ENCODE assay signal across 8 cellular contexts in the genomic region with DNA sequence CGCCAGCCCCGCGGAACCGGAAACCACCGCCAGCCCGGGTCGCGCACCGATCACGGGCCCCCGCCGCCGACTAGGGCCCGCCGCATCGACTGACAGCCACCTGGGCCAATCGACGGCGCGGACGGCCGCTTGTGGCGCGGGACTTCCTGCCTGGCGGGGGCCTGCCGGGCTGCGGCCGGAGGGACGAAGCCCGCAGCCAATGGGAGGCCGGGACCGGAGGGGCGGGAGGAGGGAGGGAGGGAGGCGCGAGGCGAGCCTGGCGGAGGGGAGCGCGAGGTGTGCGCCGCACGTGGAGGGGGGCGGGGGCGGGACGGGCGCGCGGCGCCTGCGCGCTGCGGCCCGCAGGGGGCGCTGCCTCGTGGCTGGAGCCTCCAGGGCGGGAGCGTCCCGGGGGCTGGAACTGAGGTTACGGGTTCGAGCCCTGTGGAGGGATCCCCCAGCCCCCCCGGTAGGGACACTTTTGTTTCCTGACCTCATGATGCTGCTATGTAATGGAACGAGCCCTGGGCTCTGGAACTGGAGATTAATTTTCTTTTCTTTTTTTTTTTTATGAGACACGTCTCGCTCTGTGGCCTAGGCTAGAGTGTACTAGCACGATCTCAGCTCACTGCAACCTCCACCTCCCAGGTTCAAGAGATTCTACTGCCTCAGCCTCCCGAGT. TPM values are rescaled to one million over a fixed set of nuclear protein-coding genes. Genes with fewer than 3 reads are reported as not detected.
DNase-seq lines count a peak whose midpoint lies in the region; ATAC-seq, FAIRE-seq and TF ChIP-seq lines count a peak whose summit lies in the region.

A gene with protein sequence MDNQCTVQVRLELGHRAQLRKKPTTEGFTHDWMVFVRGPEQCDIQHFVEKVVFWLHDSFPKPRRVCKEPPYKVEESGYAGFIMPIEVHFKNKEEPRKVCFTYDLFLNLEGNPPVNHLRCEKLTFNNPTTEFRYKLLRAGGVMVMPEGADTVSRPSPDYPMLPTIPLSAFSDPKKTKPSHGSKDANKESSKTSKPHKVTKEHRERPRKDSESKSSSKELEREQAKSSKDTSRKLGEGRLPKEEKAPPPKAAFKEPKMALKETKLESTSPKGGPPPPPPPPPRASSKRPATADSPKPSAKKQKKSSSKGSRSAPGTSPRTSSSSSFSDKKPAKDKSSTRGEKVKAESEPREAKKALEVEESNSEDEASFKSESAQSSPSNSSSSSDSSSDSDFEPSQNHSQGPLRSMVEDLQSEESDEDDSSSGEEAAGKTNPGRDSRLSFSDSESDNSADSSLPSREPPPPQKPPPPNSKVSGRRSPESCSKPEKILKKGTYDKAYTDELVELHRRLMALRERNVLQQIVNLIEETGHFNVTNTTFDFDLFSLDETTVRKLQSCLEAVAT (minus strand): TSS at position 45 of the 661 bp plus-strand sequence. CDS start 191 bp downstream, outside the sequence.

- BruUV-seq in Calu3 (replicated peaks; lab: Mats Ljungman, UMichigan) (no TSS peak), endothelial cell of umbilical vein (replicated peaks; lab: Mats Ljungman, UMichigan) (no TSS peak)

- FAIRE-seq in endothelial cell of umbilical vein (lab: Jason Lieb, UNC): peak; percentile 89

- peak; percentile 83 for ATAC-seq in GM21390 (IDR thresholded peaks at IDR 0.05; ENCODE audit: unreplicated experiment)

- peaks cover 12% of the 10 kb centered on the region for H3K36me3 ChIP-seq in OCI-LY3 (replicated peaks; ENCODE audit: low read depth, low read length)
- H3K36me3 ChIP-seq in endothelial cell of umbilical vein (ENCODE audit: control insufficient read depth in 2 of 2, extremely low read depth in 1 of 2, insufficient read depth in 2 of 2, low read length in 2 of 2): no peaks in the 10 kb centered on the region

- peak within 1 kb of the TSS; percentile 20 for H3K27ac Mint-ChIP-seq in Calu3 (ENCODE audit: unreplicated experiment)

- H3K4me1 Mint-ChIP-seq in Calu3 (ENCODE audit: low read depth, unreplicated experiment): peaks cover 12% of the 10 kb centered on the region

- peaks cover 13% of the 10 kb centered on the region for H3K36me3 Mint-ChIP-seq in Calu3 (ENCODE audit: insufficient read depth, unreplicated experiment)

- peak within 1 kb of the TSS; percentile 74 for H3K4me3 Mint-ChIP-seq in Calu3 (ENCODE audit: low read depth, unreplicated experiment)

- H3K9ac ChIP-seq in OCI-LY3 (ENCODE audit: low read length) (peak within 1 kb of the TSS; percentile 92), endothelial cell of umbilical vein (replicated peaks; ENCODE audit: extremely low read depth, insufficient read depth, low read length) (peak within 1 kb of the TSS; percentile 91)

- H3K79me2 ChIP-seq in OCI-LY3 (ENCODE audit: low read length) (peaks cover 44% of the 10 kb centered on the region), endothelial cell of umbilical vein (ENCODE audit: control insufficient read depth, insufficient read depth, low read length) (peaks cover 42% of the 10 kb centered on the region)

- H3K9me3 ChIP-seq in OCI-LY3 (ENCODE audit: insufficient read depth, low read length) (peaks cover 3% of the 10 kb centered on the region; the same call in 1 of the 2 replicates), endothelial cell of umbilical vein (replicated peaks; ENCODE audit: control insufficient read depth, insufficient read depth, low read length) (no peaks in the 10 kb centered on the region)

- H3K27me3 ChIP-seq in OCI-LY3 (ENCODE audit: low read depth, low read length) (no peaks in the 10 kb centered on the region), endothelial cell of umbilical vein (ENCODE audit: control insufficient read depth in 2 of 2, insufficient read depth in 2 of 2, low read length in 2 of 2) (no peaks in the 10 kb centered on the region)

- H4K20me1 ChIP-seq in OCI-LY3 (ENCODE audit: insufficient read depth, low read length): peaks cover 37% of the 10 kb centered on the region
- no peaks in the 10 kb centered on the region for H4K20me1 ChIP-seq in endothelial cell of umbilical vein (replicated peaks; ENCODE audit: control insufficient read depth, extremely low read depth, insufficient read depth, low read length)

- TF ChIP-seq POLR2A in endothelial cell of umbilical vein (IDR thresholded peaks at IDR 0.05; ENCODE audit: low read depth, low read length): no peak

- H3K4me2 ChIP-seq in OCI-LY3 (ENCODE audit: low read length): peak within 1 kb of the TSS; percentile 87
- peak within 1 kb of the TSS; percentile 71 for H3K4me2 ChIP-seq in endothelial cell of umbilical vein (ENCODE audit: insufficient read depth, low read length)

- TF ChIP-seq CTCF in Calu3 (IDR thresholded peaks at IDR 0.05; ENCODE audit: unreplicated experiment): peak; percentile 55
- peak; percentile 54 for TF ChIP-seq CTCF in OCI-LY3 (IDR thresholded peaks at IDR 0.05; ENCODE audit: low read depth, low read length)
- TF ChIP-seq CTCF in endothelial cell of umbilical vein (IDR thresholded peaks at IDR 0.05; ENCODE audit: extremely low read depth in 1 of 2, insufficient read depth in 1 of 2, low read depth in 1 of 2, low read length in 2 of 2): peak; percentile 37 to 71

- no peaks in the 10 kb centered on the region for H3K9me3 Mint-ChIP-seq in Calu3 (ENCODE audit: low read depth, unreplicated experiment)

- no peaks in the 10 kb centered on the region for H3K27me3 Mint-ChIP-seq in Calu3 (ENCODE audit: unreplicated experiment)

- H3K9me1 ChIP-seq in endothelial cell of umbilical vein (replicated peaks; ENCODE audit: control insufficient read depth, extremely low read depth, insufficient read depth, low read length): no peaks in the 10 kb centered on the region

- DNase-seq in Calu3 (peak; percentile 95), HuH-7 (ENCODE audit: low spot score) (peak; percentile 98), endothelial cell of umbilical vein (ENCODE audit: low read depth, low spot score) (peak; percentile 96), middle frontal gyrus (ENCODE audit: extremely low spot score, low spot score) (peak; percentile 94)
- peak; percentile 98 for DNase-seq in activated CD8-positive, alpha-beta memory T cell treated with anti-CD3 and anti-CD28 coated beads, Interleukin-2, amount 50 U/mL, for 48 hours
- peak; percentile 90 to 93 for DNase-seq in stimulated activated CD8-positive, alpha-beta memory T cell treated with anti-CD3 and anti-CD28 coated beads, Interleukin-2, amount 100 ng/mL, for 1 hour (ENCODE audit: low read depth in 2 of 2)

- H3K27ac ChIP-seq in OCI-LY3 (ENCODE audit: low read length) (peak within 1 kb of the TSS; percentile 26), endothelial cell of umbilical vein (ENCODE audit: insufficient read depth, low read depth, low read length) (peak within 1 kb of the TSS; percentile 73)

- intact Hi-C loops in Calu3 (cut with micrococcal nuclease; ENCODE audit: unreplicated experiment): no loop called here
- intact Hi-C loops in endothelial cell of umbilical vein (cut with micrococcal nuclease): loop anchor here (1.0 kb wide), 3 partner anchors 19 to 62 kb away; no protein-coding TSS in a partner anchor

- CTCF ChIA-PET in Calu3 (lab: Charles Lee): no interaction called here
- CTCF ChIA-PET in endothelial cell of umbilical vein (lab: Charles Lee): interaction anchor here (0.7 to 1.4 kb wide), 2 partner anchors 8 to 61 kb away, joined by 3 to 4 read pairs; no protein-coding TSS in a partner anchor

- H3K4me3 ChIP-seq in OCI-LY3 (ENCODE audit: low read length) (peak within 1 kb of the TSS; percentile 84), endothelial cell of umbilical vein (replicated peaks in 1 of 3; ENCODE audit: insufficient read depth in 1 of 3, low read depth in 1 of 3, low read length in 3 of 3) (peak within 1 kb of the TSS; percentile 70 to 90 (median 82))

- POLR2A ChIA-PET in endothelial cell of umbilical vein (lab: Charles Lee): no interaction called here

- dilution Hi-C loops in endothelial cell of umbilical vein (cut with MboI; ENCODE audit: extremely low pct_ligation_motif_present, low sequenced_read_pairs): loop anchor here (10.0 kb wide), 1 partner anchor 55 kb away; no protein-coding TSS in a partner anchor

- H3K4me1 ChIP-seq in OCI-LY3 (ENCODE audit: low read length) (peaks cover 20% of the 10 kb centered on the region), endothelial cell of umbilical vein (ENCODE audit: control insufficient read depth, extremely low read depth, insufficient read depth, low read length) (peaks cover 39% of the 10 kb centered on the region)

- 0 out of 2 replicates have a peak within 1 kb of the TSS, but pooled peaks have one; percentile 6 for H2AFZ ChIP-seq in OCI-LY3 (ENCODE audit: low read depth, low read length)
- H2AFZ ChIP-seq in endothelial cell of umbilical vein (ENCODE audit: low read depth, low read length): no peak within 1 kb of the TSS

TF ChIP-seq in endothelial cell of umbilical vein, 7 proteins besides CTCF, POLR2A, EP300 and RAD21:
- TF ChIP-seq, protein P1, sequence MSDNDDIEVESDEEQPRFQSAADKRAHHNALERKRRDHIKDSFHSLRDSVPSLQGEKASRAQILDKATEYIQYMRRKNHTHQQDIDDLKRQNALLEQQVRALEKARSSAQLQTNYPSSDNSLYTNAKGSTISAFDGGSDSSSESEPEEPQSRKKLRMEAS (IDR thresholded peaks at IDR 0.05; ENCODE audit: insufficient read depth, insufficient read length): peak; percentile 91
- peak; percentile 65 for TF ChIP-seq POLR2AphosphoS5 (IDR thresholded peaks at IDR 0.05; ENCODE audit: insufficient read depth, low read depth, low read length)
- TF ChIP-seq GATA2 (IDR thresholded peaks at IDR 0.05; ENCODE audit: insufficient read depth, insufficient read length, low read depth, low read length): no peak
- TF ChIP-seq MYC (IDR thresholded peaks at IDR 0.05; ENCODE audit: low read depth, low read length): peak; percentile 95

RNA-seq across cellular contexts. Expression of the gene that starts here (rescaled TPM):
- 45.8 and 49.8 TPM in 2 replicates for total RNA-seq in Calu3 (2022)
- total RNA-seq in endothelial cell of umbilical vein: 79.2 and 84.8 TPM in 2 replicates
- 43.9 and 52.9 TPM in 2 replicates for polyA plus RNA-seq in endothelial cell of umbilical vein
- polyA plus RNA-seq in endothelial cell of umbilical vein (2011; cell fraction: cytosol; rRNA removed): 32.5 and 45.8 TPM in 2 replicates
- 62.0 and 69.5 TPM in 2 replicates for polyA plus RNA-seq in endothelial cell of umbilical vein (2011; cell fraction: nucleus; rRNA removed)
- 37.9 and 50.9 TPM in 2 replicates for polyA plus RNA-seq in endothelial cell of umbilical vein (2012)
- polyA minus RNA-seq in endothelial cell of umbilical vein: 34.3 and 51.6 TPM in 2 replicates
- polyA minus RNA-seq in endothelial cell of umbilical vein (2011; cell fraction: cytosol; rRNA and poly(A)+ RNA removed): 63.8 TPM
- polyA minus RNA-seq in endothelial cell of umbilical vein (2011; cell fraction: nucleus; rRNA and poly(A)+ RNA removed): 17.7 and 33.5 TPM in 2 replicates

Comparison
In these comparisons a context has a peak if more than half of its experiments do, and no peak if none do; other contexts are left out.
1. Peak in every context shown above with its lines: DNase-seq, ATAC-seq, H3K4me3 ChIP-seq and H3K27ac ChIP-seq.